ENCODE assay signal across 15 cellular contexts in the genomic region with DNA sequence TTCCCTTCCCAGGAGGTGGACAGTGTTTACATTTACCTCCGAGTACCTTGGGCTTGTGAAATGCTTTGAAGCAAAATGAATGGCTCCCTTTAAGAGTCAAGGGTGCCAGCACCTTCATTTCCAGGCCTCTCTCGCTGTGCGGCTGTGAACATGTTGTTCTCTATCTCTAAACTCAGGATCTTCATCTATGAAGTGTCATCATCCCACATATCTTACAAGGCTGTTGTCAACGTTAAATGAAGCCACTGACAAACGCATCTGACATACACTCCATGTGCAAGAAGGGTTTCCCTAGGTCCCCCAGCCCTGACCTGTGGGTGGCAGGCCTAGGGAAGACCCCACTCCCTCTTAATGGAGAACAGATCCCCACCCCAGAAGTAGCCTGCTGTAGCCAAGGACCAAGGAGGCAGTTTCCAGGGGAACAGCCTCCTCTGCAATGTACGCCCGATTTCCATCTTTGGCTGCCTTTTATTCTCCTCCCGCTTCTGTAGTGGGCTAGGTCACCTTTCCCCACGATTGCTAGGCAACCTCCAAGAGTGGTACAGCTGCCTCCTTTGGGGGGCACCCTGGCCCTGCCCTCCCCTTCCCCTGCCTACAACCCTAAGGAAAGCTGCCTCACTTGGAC. TPM values are rescaled to one million over a fixed set of nuclear protein-coding genes. Genes with fewer than 3 reads are reported as not detected.
DNase-seq lines count a peak whose midpoint lies in the region; ATAC-seq, FAIRE-seq and TF ChIP-seq lines count a peak whose summit lies in the region.
"Had no signal": no experiment of that assay in that cellular context is flagged by ENCODE, and none has a peak within 500 bp of the region (broad histone marks: within the 10 kb centered on the region; RNA-seq: fewer than 3 reads in every experiment).

No MANE protein-coding gene starts in this region.

- no peak overlapping the region for H3K27ac Mint-ChIP-seq in nephron progenitor cell
- H3K27ac Mint-ChIP-seq: B cell had no signal

- no peaks in the 10 kb centered on the region for H3K9me3 ChIP-seq in HepG2 (ENCODE audit: low read length)
- no peaks in the 10 kb centered on the region for H3K9me3 ChIP-seq in right lobe of liver

- in situ Hi-C loops in HepG2 (cut with HindIII; ENCODE audit: extremely low pct_ligation_motif_present, low pct_unique_long_range_greater_than_20kb): no loop called here
- in situ Hi-C loops in G401 (cut with HindIII; ENCODE audit: low sequenced_read_pairs): no loop called here

- H3K4me3 Mint-ChIP-seq in nephron progenitor cell: peak overlapping the region; percentile 37
- H3K4me3 Mint-ChIP-seq: B cell; effector memory CD8-positive, alpha-beta T cell; neural crest cell had no signal

- H3K79me2 ChIP-seq in HepG2 (ENCODE audit: insufficient read depth, low read length): peaks cover 100% of the 10 kb centered on the region

- 84% methylated on average over 9 of the region's 9 CpGs for WGBS in HepG2 (ENCODE audit: low lambda C conversion rate)
- WGBS in right lobe of liver (ENCODE audit: insufficient coverage, low coverage, low lambda C conversion rate, missing lambda C conversion rate): 82% methylated on average over 8 of the region's 9 CpGs

- peaks cover 18 to 51% of the 10 kb centered on the region in 2 experiments for H3K36me3 ChIP-seq in HepG2 (replicated peaks in 1 of 2; ENCODE audit: control insufficient read depth in 1 of 2, insufficient read depth in 2 of 2, low read length in 2 of 2)
- peaks cover 0 to 4% (median 0%) of the 10 kb centered on the region in 4 donors for H3K36me3 ChIP-seq in right lobe of liver
- H3K36me3 ChIP-seq in bronchial epithelial cell (ENCODE audit: control insufficient read depth, insufficient read depth, low read length): peaks cover 24% of the 10 kb centered on the region

- no peak overlapping the region for H3K4me3 ChIP-seq in HepG2 (replicated peaks in 1 of 3; ENCODE audit: insufficient read depth in 1 of 3, low read depth in 2 of 3, low read length in 3 of 3)
- H3K4me3 ChIP-seq in right lobe of liver: no peak overlapping the region
- no peak overlapping the region for H3K4me3 ChIP-seq in bronchial epithelial cell (ENCODE audit: low read depth, low read length)
- H3K4me3 ChIP-seq: SK-N-MC had no signal

- CTCF ChIA-PET in HepG2 (lab: Yijun Ruan, JAX; ENCODE audit: low intra/inter-chr PET ratio, low total read pairs): no interaction called here

- intact Hi-C loops in HepG2 (cut with micrococcal nuclease; ENCODE audit: unreplicated experiment): no loop called here
- intact Hi-C loops in right lobe of liver (cut with DNase I): no loop called here

- H3K4me1 ChIP-seq in HepG2 (ENCODE audit: insufficient read depth, low read length) (peaks cover 100% of the 10 kb centered on the region), right lobe of liver (peaks cover 0 to 68% (median 11%) of the 10 kb centered on the region in 4 donors)

- TF ChIP-seq EP300 in HepG2 (IDR thresholded peaks at IDR 0.05; ENCODE audit: low read depth in 2 of 2, low read length in 2 of 2) (no peak), HepG2 (CRISPR knock-in tag; IDR thresholded peaks at IDR 0.05; ENCODE audit: borderline replicate concordance) (no peak)

- H3K36me3 Mint-ChIP-seq in nephron progenitor cell (ENCODE audit: low read depth): peaks cover 33% of the 10 kb centered on the region

- H3K27me3 ChIP-seq in HepG2 (ENCODE audit: control insufficient read depth in 1 of 2, insufficient read depth in 2 of 2, low read length in 2 of 2) (no peaks in the 10 kb centered on the region), right lobe of liver (no peaks in the 10 kb centered on the region), bronchial epithelial cell (ENCODE audit: control insufficient read depth, insufficient read depth, low read length) (no peaks in the 10 kb centered on the region)

- TF ChIP-seq POLR2A in HepG2 (IDR thresholded peaks at IDR 0.05; ENCODE audit: insufficient read depth in 1 of 2, low read depth in 2 of 2, low read length in 2 of 2): no peak
- TF ChIP-seq POLR2A in right lobe of liver (IDR thresholded peaks at IDR 0.05): no peak

- DNase-seq in HepG2 (ENCODE audit: low spot score) (no peak), right lobe of liver (no peak), bronchial epithelial cell (ENCODE audit: low read depth) (no peak), nephron progenitor cell (no peak), G401 (ENCODE audit: low spot score) (no peak), H4 (ENCODE audit: low spot score) (no peak), NCI-H345 (lab: John Stamatoyannopoulos, UW) (no peak)
- DNase-seq: activated CD4-positive, alpha-beta T cell treated with anti-CD3 and anti-CD28 coated beads for 1 hour; effector memory CD8-positive, alpha-beta T cell; glutamatergic neuron had no signal

- BruUV-seq in HepG2 (replicated peaks; lab: Mats Ljungman, UMichigan): no TSS peak

- H4K20me1 ChIP-seq in HepG2 (ENCODE audit: insufficient read depth, low read length): peaks cover 63% of the 10 kb centered on the region

- TF ChIP-seq CTCF in HepG2 (CRISPR knock-in tag; IDR thresholded peaks at IDR 0.05) (no peak), right lobe of liver (IDR thresholded peaks at IDR 0.05) (no peak), bronchial epithelial cell (IDR thresholded peaks at IDR 0.05; ENCODE audit: insufficient read depth, low read length, severe bottlenecking) (no peak), nephron progenitor cell (IDR thresholded peaks at IDR 0.05) (no peak)

- H3K27me3 Mint-ChIP-seq in nephron progenitor cell (ENCODE audit: low read depth, poor library complexity): peaks cover 11% of the 10 kb centered on the region
- H3K27me3 Mint-ChIP-seq: effector memory CD8-positive, alpha-beta T cell had no signal

- POLR2A ChIA-PET in HepG2 (lab: Yijun Ruan, JAX): interaction anchor here (1.0 kb wide), 1 partner anchor 32 kb away, joined by 3 read pairs; no protein-coding TSS in a partner anchor

- FAIRE-seq in HepG2 (lab: Jason Lieb, UNC) (no peak), bronchial epithelial cell (lab: Jason Lieb, UNC) (peak; percentile 50)
- FAIRE-seq: H1 had no signal

- TF ChIP-seq RAD21 in HepG2 (CRISPR knock-in tag; IDR thresholded peaks at IDR 0.05): no peak

- H3K4me1 Mint-ChIP-seq in nephron progenitor cell: peaks cover 74% of the 10 kb centered on the region
- H3K4me1 Mint-ChIP-seq: B cell had no signal

- H3K4me2 ChIP-seq in HepG2 (ENCODE audit: low read depth, low read length): no peak overlapping the region

- H3K9me3 Mint-ChIP-seq in nephron progenitor cell: no peaks in the 10 kb centered on the region
- H3K9me3 Mint-ChIP-seq: effector memory CD8-positive, alpha-beta T cell; neural crest cell had no signal

- H3K27ac ChIP-seq in HepG2 (ENCODE audit: extremely low read length, insufficient read depth, low read length): no peak overlapping the region
- H3K27ac ChIP-seq in right lobe of liver: peak overlapping the region in 1 of 3 donors; percentile 29
- H3K27ac ChIP-seq: SK-N-MC had no signal

- no peak overlapping the region for H2AFZ ChIP-seq in HepG2 (ENCODE audit: low read length)

- no peak overlapping the region for H3K9ac ChIP-seq in HepG2 (ENCODE audit: insufficient read depth, low read depth, low read length)

- no peak for ATAC-seq in HepG2
- no peak for ATAC-seq in right lobe of liver
- ATAC-seq in HG02588 (IDR thresholded peaks at IDR 0.05; ENCODE audit: unreplicated experiment): no peak
- ATAC-seq: effector memory CD8-positive, alpha-beta T cell had no signal

TF ChIP-seq in HepG2, 621 proteins besides CTCF, POLR2A, EP300 and RAD21:
- TF ChIP-seq, protein P1, sequence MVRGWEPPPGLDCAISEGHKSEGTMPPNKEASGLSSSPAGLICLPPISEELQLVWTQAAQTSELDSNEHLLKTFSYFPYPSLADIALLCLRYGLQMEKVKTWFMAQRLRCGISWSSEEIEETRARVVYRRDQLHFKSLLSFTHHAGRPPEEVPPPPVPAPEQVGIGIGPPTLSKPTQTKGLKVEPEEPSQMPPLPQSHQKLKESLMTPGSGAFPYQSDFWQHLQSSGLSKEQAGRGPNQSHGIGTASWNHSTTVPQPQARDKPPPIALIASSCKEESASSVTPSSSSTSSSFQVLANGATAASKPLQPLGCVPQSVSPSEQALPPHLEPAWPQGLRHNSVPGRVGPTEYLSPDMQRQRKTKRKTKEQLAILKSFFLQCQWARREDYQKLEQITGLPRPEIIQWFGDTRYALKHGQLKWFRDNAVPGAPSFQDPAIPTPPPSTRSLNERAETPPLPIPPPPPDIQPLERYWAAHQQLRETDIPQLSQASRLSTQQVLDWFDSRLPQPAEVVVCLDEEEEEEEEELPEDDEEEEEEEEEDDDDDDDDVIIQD (CRISPR knock-in tag; IDR thresholded peaks at IDR 0.05; ENCODE audit: low read depth): no peak
- 0 out of 2 replicates have a peak, but pooled peaks have one; percentile 24 for TF ChIP-seq ZNF350 (CRISPR knock-in tag; IDR thresholded peaks at IDR 0.05; ENCODE audit: borderline replicate concordance, low read depth)
TF ChIP-seq in HepG2: peak in this region for 1.

RNA-seq across cellular contexts. Expression of a gene that starts 7.6 kb away (rescaled TPM):
- total RNA-seq in HepG2 (2016; rRNA removed; fragmentation: Illumina TruSeq; extraction: Trizol): 58.6 and 62.4 TPM in 2 replicates
- 9.6 and 10.7 TPM in 2 replicates for total RNA-seq in HepG2 (2016; cell fraction: cytosol; rRNA removed; fragmentation: Illumina TruSeq; extraction: Trizol; ENCODE audit: low read depth)
- total RNA-seq in HepG2 (2016; cell fraction: insoluble cytoplasmic fraction; rRNA removed; fragmentation: Illumina TruSeq; extraction: Trizol): 55.0 and 63.6 TPM in 2 replicates
- total RNA-seq in HepG2 (2016; cell fraction: membrane; rRNA removed; fragmentation: Illumina TruSeq; extraction: Trizol): 25.2 and 28.3 TPM in 2 replicates
- 62.9 and 75.6 TPM in 2 replicates for total RNA-seq in HepG2 (2016; cell fraction: nucleus; rRNA removed; fragmentation: Illumina TruSeq; extraction: Trizol)
- polyA plus RNA-seq in HepG2 (2011; rRNA removed): 152 and 162 TPM in 2 replicates
- polyA plus RNA-seq in HepG2 (2011; cell fraction: cytosol; rRNA removed): 97.7 and 136 TPM in 2 replicates
- polyA plus RNA-seq in HepG2 (2011; cell fraction: nucleus; rRNA removed): 162 and 195 TPM in 2 replicates
- 109 and 118 TPM in 2 replicates for polyA plus RNA-seq in HepG2 (2012)
- 8.0 and 10.4 TPM in 2 replicates for polyA plus RNA-seq in HepG2 (2016; cell fraction: cytosol; fragmentation: Illumina TruSeq; extraction: Trizol; ENCODE audit: low read depth)
- polyA plus RNA-seq in HepG2 (2016; cell fraction: insoluble cytoplasmic fraction; fragmentation: Illumina TruSeq; extraction: Trizol; ENCODE audit: low read depth): 67.9 and 88.1 TPM in 2 replicates
- 15.3 and 18.8 TPM in 2 replicates for polyA plus RNA-seq in HepG2 (2016; cell fraction: membrane; fragmentation: Illumina TruSeq; extraction: Trizol; ENCODE audit: low read depth)
- 91.6 and 93.8 TPM in 2 replicates for polyA plus RNA-seq in HepG2 (2016; cell fraction: nucleus; fragmentation: Illumina TruSeq; extraction: Trizol; ENCODE audit: insufficient read depth, low read depth)
- 144 and 214 TPM in 2 replicates for polyA minus RNA-seq in HepG2 (2011; rRNA and poly(A)+ RNA removed; ENCODE audit: low replicate concordance)
- polyA minus RNA-seq in HepG2 (2011; cell fraction: cytosol; rRNA and poly(A)+ RNA removed): 167 and 168 TPM in 2 replicates
- 119 and 126 TPM in 2 replicates for polyA minus RNA-seq in HepG2 (2011; cell fraction: nucleus; rRNA and poly(A)+ RNA removed)
- total RNA-seq in right lobe of liver: 100 to 1,000 TPM in 3 of 6 experiments, 10 to 100 TPM in 3; 53.1 to 145 (median 100) TPM
- total RNA-seq in bronchial epithelial cell: 118 and 165 TPM in 2 replicates
- total RNA-seq in G401 (2014; rRNA removed; shearing (Covaris generic)): 78.8 and 90.9 TPM in 2 replicates
- total RNA-seq in H4 (2014; rRNA removed; shearing (Covaris generic)): 102 and 127 TPM in 2 replicates
